Comparison of ENCODE assay signal across 15 cellular contexts in genomic region chr2:235908826-235909225, GRCh38.
A peak's percentile ranks its signal among the peaks of the same experiment; 100 is the strongest.
DNase-seq lines count a peak whose midpoint lies in the region; ATAC-seq and TF ChIP-seq lines count a peak whose summit lies in the region.
"Had no signal": no experiment of that assay in that cellular context is flagged by ENCODE, and none has a peak within 500 bp of the region (broad histone marks: within the 10 kb centered on the region; RNA-seq: fewer than 3 reads in every experiment).

No MANE protein-coding gene starts in this region.

- no peak overlapping the region for H3K4me3 ChIP-seq in GM06990 (replicated peaks; ENCODE audit: low read depth, low read length)
- H3K4me3 ChIP-seq: breast epithelium had no signal

- no peaks in the 10 kb centered on the region for H3K36me3 ChIP-seq in GM06990 (ENCODE audit: control insufficient read depth, insufficient read depth, low read length)
- H3K36me3 ChIP-seq: breast epithelium had no signal

- no peaks in the 10 kb centered on the region for H3K27me3 ChIP-seq in GM06990 (replicated peaks; ENCODE audit: control insufficient read depth, insufficient read depth, low read length)
- H3K27me3 ChIP-seq: breast epithelium had no signal

- no peak for TF ChIP-seq CTCF in GM06990 (IDR thresholded peaks at IDR 0.05; ENCODE audit: insufficient read depth, low read length, poor library complexity, severe bottlenecking)

- ATAC-seq in GM19328 (IDR thresholded peaks at IDR 0.05; ENCODE audit: unreplicated experiment) = peak; percentile 81
- peak; percentile 95 for ATAC-seq in HG02852 (IDR thresholded peaks at IDR 0.05; ENCODE audit: unreplicated experiment)
- ATAC-seq in GM21423 (IDR thresholded peaks at IDR 0.05; ENCODE audit: unreplicated experiment) = no peak
- ATAC-seq: natural killer cell treated with Interleukin-12 subunit alpha and Interleukin-12 subunit beta and Interleukin-15 and Interleukin-18, amount 100 ng/mL, for 72 hours had no signal

- DNase-seq in GM06990 (ENCODE audit: extremely low read depth, insufficient read length) = peak; percentile 56
- peak; percentile 84 for DNase-seq in MV-4-11 (lab: John Stamatoyannopoulos, UW)
- no peak for DNase-seq in NCI-H345 (lab: John Stamatoyannopoulos, UW)
- no peak for DNase-seq in stimulated activated CD4-positive, alpha-beta T cell treated with anti-CD3 and anti-CD28 coated beads, Interleukin-4, amount 100 ng/mL, for 4 hours
- no peak for DNase-seq in SW480 (ENCODE audit: low spot score)
- DNase-seq: activated T-cell treated with anti-CD3 and anti-CD28 coated beads for 4 hours; immature natural killer cell; NK-92 treated with Interleukin-12 subunit alpha and Interleukin-12 subunit beta, amount 100 ng/mL, for 24 hours; stimulated activated naive CD4-positive, alpha-beta T cell; T-helper 9 cell had no signal

Comparison
In these comparisons a context has a peak if more than half of its experiments do, and no peak if none do; other contexts are left out.
1. DNase-seq: peak in GM06990 (single experiment) and MV-4-11 (single experiment); none in NCI-H345 (single experiment), stimulated activated CD4-positive, alpha-beta T cell treated with anti-CD3 and anti-CD28 coated beads, Interleukin-4, amount 100 ng/mL, for 4 hours (0 of 2) and SW480 (single experiment).